In the genomic region with DNA sequence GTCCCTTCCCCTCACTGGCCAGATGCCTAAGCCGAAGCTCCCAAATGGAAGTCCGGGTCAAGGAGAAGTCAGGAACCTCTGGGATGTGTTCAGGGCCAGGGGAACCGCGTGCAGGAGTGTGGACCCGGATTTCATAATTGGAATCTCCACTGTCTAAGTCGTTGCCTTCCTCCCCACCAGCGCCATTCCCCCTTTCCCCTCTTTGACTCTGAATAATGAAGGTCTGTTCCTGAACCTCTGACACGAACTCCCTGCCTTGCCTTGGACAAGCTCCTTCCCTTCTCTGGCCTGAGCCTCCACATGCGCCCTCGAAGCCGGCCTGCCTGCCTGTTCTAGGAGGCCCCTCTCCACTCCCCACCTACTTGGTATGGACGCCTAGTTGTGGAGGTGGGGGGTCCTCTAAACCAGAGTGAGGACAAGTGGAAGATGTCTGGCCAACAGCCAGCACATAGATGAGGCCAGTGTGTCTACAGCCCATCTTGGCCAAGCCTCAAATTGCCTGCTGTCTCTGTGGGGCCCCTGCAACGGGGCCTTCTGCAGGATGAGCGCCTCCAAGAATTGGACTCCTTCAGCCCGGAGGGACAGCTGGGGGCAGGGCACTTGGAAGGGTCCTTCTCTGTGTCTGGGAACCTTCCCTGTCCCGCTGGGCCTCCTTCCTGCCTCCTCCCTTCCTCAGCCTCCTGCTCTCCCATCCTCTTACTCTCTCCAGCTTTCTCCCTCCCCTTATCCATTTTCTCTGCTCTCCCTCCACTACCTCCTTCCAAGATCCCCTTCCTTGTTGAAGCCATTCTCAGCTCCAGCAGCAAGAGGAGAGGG, we compare ENCODE assay signal across 11 cellular contexts. TPM values are rescaled to one million over a fixed set of nuclear protein-coding genes. Genes with fewer than 3 reads are reported as not detected.
A peak's percentile ranks its signal among the peaks of the same experiment; 100 is the strongest.
DNase-seq lines count a peak whose midpoint lies in the region; ATAC-seq, FAIRE-seq and TF ChIP-seq lines count a peak whose summit lies in the region.
"Had no signal": no experiment of that assay in that cellular context is flagged by ENCODE, and none has a peak within 500 bp of the region (broad histone marks: within the 10 kb centered on the region; RNA-seq: fewer than 3 reads in every experiment).

No MANE protein-coding gene starts in this region.

- dilution Hi-C loops in endothelial cell of umbilical vein (cut with MboI; ENCODE audit: extremely low pct_ligation_motif_present, low sequenced_read_pairs): no loop called here

- no peak for TF ChIP-seq POLR2A in endothelial cell of umbilical vein (IDR thresholded peaks at IDR 0.05; ENCODE audit: low read depth, low read length)

- no peak for ATAC-seq in natural killer cell
- ATAC-seq in natural killer cell treated with Interleukin-12 subunit alpha and Interleukin-12 subunit beta and Interleukin-15 and Interleukin-18, amount 100 ng/mL, for 72 hours: no peak

- DNase-seq in natural killer cell: no peak
- DNase-seq in natural killer cell treated with Interleukin-12 subunit alpha and Interleukin-12 subunit beta and Interleukin-15 and Interleukin-18, amount 100 ng/mL, for 72 hours (ENCODE audit: low spot score): no peak
- no peak for DNase-seq in endothelial cell of umbilical vein (ENCODE audit: low read depth, low spot score)
- DNase-seq in neural crest cell (ENCODE audit: low read depth, low spot score): no peak
- DNase-seq in RKO (ENCODE audit: low spot score): no peak
- no peak for DNase-seq in activated effector memory CD4-positive, alpha-beta T cell treated with anti-CD3 and anti-CD28 coated beads, Interleukin-2, amount 50 U/mL, for 16 hours
- DNase-seq in COLO829 (ENCODE audit: low spot score): no peak
- DNase-seq in inferior parietal cortex (ENCODE audit: extremely low spot score): no peak
- DNase-seq: BE2C, NCI-H1092 treated with DMSO at 0.1 percent for 48 hours, small intestine had no signal

- H2AFZ ChIP-seq in endothelial cell of umbilical vein (ENCODE audit: low read depth, low read length): no peak overlapping the region

- H3K9me3 Mint-ChIP-seq in natural killer cell: no peaks in the 10 kb centered on the region
- H3K9me3 Mint-ChIP-seq in natural killer cell treated with Interleukin-12 subunit alpha and Interleukin-12 subunit beta and Interleukin-15 and Interleukin-18, amount 100 ng/mL, for 72 hours: no peaks in the 10 kb centered on the region
- H3K9me3 Mint-ChIP-seq in neural crest cell: no peaks in the 10 kb centered on the region

- peaks cover 0 to 16% of the 10 kb centered on the region in 2 donors for H3K4me1 Mint-ChIP-seq in natural killer cell
- peaks cover 0 to 6% of the 10 kb centered on the region in 2 donors for H3K4me1 Mint-ChIP-seq in natural killer cell treated with Interleukin-12 subunit alpha and Interleukin-12 subunit beta and Interleukin-15 and Interleukin-18, amount 100 ng/mL, for 72 hours (ENCODE audit: low read depth in 2 of 2)
- peaks cover 59% of the 10 kb centered on the region for H3K4me1 Mint-ChIP-seq in neural crest cell

- peak overlapping the region in 1 of 3 experiments; percentile 66 for H3K4me3 ChIP-seq in endothelial cell of umbilical vein (replicated peaks in 1 of 3; ENCODE audit: insufficient read depth in 1 of 3, low read depth in 1 of 3, low read length in 3 of 3)

- peaks cover 41 to 61% of the 10 kb centered on the region in 2 donors for H3K27me3 Mint-ChIP-seq in natural killer cell (ENCODE audit: low read depth in 2 of 2)
- peaks cover 35 to 59% of the 10 kb centered on the region in 2 donors for H3K27me3 Mint-ChIP-seq in natural killer cell treated with Interleukin-12 subunit alpha and Interleukin-12 subunit beta and Interleukin-15 and Interleukin-18, amount 100 ng/mL, for 72 hours
- H3K27me3 Mint-ChIP-seq in neural crest cell (ENCODE audit: low read depth): peaks cover 42% of the 10 kb centered on the region

- H3K4me2 ChIP-seq in endothelial cell of umbilical vein (ENCODE audit: insufficient read depth, low read length): no peak overlapping the region

- H3K27ac Mint-ChIP-seq in natural killer cell: no peak overlapping the region
- H3K27ac Mint-ChIP-seq in natural killer cell treated with Interleukin-12 subunit alpha and Interleukin-12 subunit beta and Interleukin-15 and Interleukin-18, amount 100 ng/mL, for 72 hours: no peak overlapping the region
- H3K27ac Mint-ChIP-seq in neural crest cell (ENCODE audit: unreplicated experiment): peak overlapping the region; percentile 50

- H3K36me3 Mint-ChIP-seq in natural killer cell: no peaks in the 10 kb centered on the region
- H3K36me3 Mint-ChIP-seq in natural killer cell treated with Interleukin-12 subunit alpha and Interleukin-12 subunit beta and Interleukin-15 and Interleukin-18, amount 100 ng/mL, for 72 hours: no peaks in the 10 kb centered on the region
- no peaks in the 10 kb centered on the region for H3K36me3 Mint-ChIP-seq in neural crest cell (ENCODE audit: low read depth)

- no peaks in the 10 kb centered on the region for H3K36me3 ChIP-seq in endothelial cell of umbilical vein (ENCODE audit: control insufficient read depth in 2 of 2, extremely low read depth in 1 of 2, insufficient read depth in 2 of 2, low read length in 2 of 2)
- H3K36me3 ChIP-seq: BE2C had no signal

- POLR2A ChIA-PET in endothelial cell of umbilical vein (lab: Charles Lee): no interaction called here

- no peak overlapping the region for H3K9ac ChIP-seq in endothelial cell of umbilical vein (replicated peaks; ENCODE audit: extremely low read depth, insufficient read depth, low read length)

- no peaks in the 10 kb centered on the region for H3K9me1 ChIP-seq in endothelial cell of umbilical vein (replicated peaks; ENCODE audit: control insufficient read depth, extremely low read depth, insufficient read depth, low read length)

- H3K79me2 ChIP-seq in endothelial cell of umbilical vein (ENCODE audit: control insufficient read depth, insufficient read depth, low read length): no peaks in the 10 kb centered on the region

- no peaks in the 10 kb centered on the region for H3K9me3 ChIP-seq in endothelial cell of umbilical vein (replicated peaks; ENCODE audit: control insufficient read depth, insufficient read depth, low read length)
- H3K9me3 ChIP-seq: BE2C had no signal

- H3K4me1 ChIP-seq in endothelial cell of umbilical vein (ENCODE audit: control insufficient read depth, extremely low read depth, insufficient read depth, low read length): peaks cover 27% of the 10 kb centered on the region

- H4K20me1 ChIP-seq in endothelial cell of umbilical vein (replicated peaks; ENCODE audit: control insufficient read depth, extremely low read depth, insufficient read depth, low read length): no peaks in the 10 kb centered on the region

- peak overlapping the region; percentile 65 for H3K4me3 Mint-ChIP-seq in natural killer cell
- no peak overlapping the region for H3K4me3 Mint-ChIP-seq in natural killer cell treated with Interleukin-12 subunit alpha and Interleukin-12 subunit beta and Interleukin-15 and Interleukin-18, amount 100 ng/mL, for 72 hours
- H3K4me3 Mint-ChIP-seq in neural crest cell: peak overlapping the region; percentile 91

- H3K27me3 ChIP-seq in endothelial cell of umbilical vein (ENCODE audit: control insufficient read depth in 2 of 2, insufficient read depth in 2 of 2, low read length in 2 of 2): no peaks in the 10 kb centered on the region

- CTCF ChIA-PET in endothelial cell of umbilical vein (lab: Charles Lee): interaction anchor here (1.4 to 2.4 kb wide), 4 partner anchors 13 to 43 kb away, joined by 3 to 7 read pairs (median 4); no protein-coding TSS in a partner anchor

- no peak overlapping the region for H3K27ac ChIP-seq in endothelial cell of umbilical vein (ENCODE audit: insufficient read depth, low read depth, low read length)

- TF ChIP-seq CTCF in natural killer cell (IDR thresholded peaks at IDR 0.05) (no peak), endothelial cell of umbilical vein (IDR thresholded peaks at IDR 0.05; ENCODE audit: extremely low read depth in 1 of 2, insufficient read depth in 1 of 2, low read depth in 1 of 2, low read length in 2 of 2) (no peak), neural crest cell (conservative IDR thresholded peaks at IDR 0.05) (no peak)

- no TSS peak for BruUV-seq in endothelial cell of umbilical vein (replicated peaks; lab: Mats Ljungman, UMichigan)

- FAIRE-seq in endothelial cell of umbilical vein (lab: Jason Lieb, UNC): peak; percentile 33
- FAIRE-seq: small intestine had no signal

- intact Hi-C loops in natural killer cell (cut with micrococcal nuclease): no loop called here
- intact Hi-C loops in endothelial cell of umbilical vein (cut with micrococcal nuclease): loop anchor here (2.0 kb wide), 1 partner anchor 15 kb away; no protein-coding TSS in a partner anchor

TF ChIP-seq in endothelial cell of umbilical vein, 7 proteins besides CTCF, POLR2A, EP300 and RAD21:
- TF ChIP-seq POLR2AphosphoS5 (IDR thresholded peaks at IDR 0.05; ENCODE audit: insufficient read depth, low read depth, low read length) (no peak), EZH2 (IDR thresholded peaks at IDR 0.05; ENCODE audit: borderline replicate concordance, low read depth, low read length, severe bottlenecking) (no peak), FOS (IDR thresholded peaks at IDR 0.05; ENCODE audit: borderline replicate concordance, insufficient read depth, low read length) (no peak), JUN (IDR thresholded peaks at IDR 0.05; ENCODE audit: borderline replicate concordance, insufficient read depth, insufficient read length, low read depth) (no peak), GATA2 (IDR thresholded peaks at IDR 0.05; ENCODE audit: insufficient read depth, insufficient read length, low read depth, low read length) (no peak), MYC (IDR thresholded peaks at IDR 0.05; ENCODE audit: low read depth, low read length) (no peak)
- TF ChIP-seq, protein P1, sequence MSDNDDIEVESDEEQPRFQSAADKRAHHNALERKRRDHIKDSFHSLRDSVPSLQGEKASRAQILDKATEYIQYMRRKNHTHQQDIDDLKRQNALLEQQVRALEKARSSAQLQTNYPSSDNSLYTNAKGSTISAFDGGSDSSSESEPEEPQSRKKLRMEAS (IDR thresholded peaks at IDR 0.05; ENCODE audit: insufficient read depth, insufficient read length): no peak

RNA-seq across cellular contexts. Expression of a gene that starts 1.5 kb away (rescaled TPM):
- total RNA-seq in natural killer cell (not detected), endothelial cell of umbilical vein (32.4 and 45.8 TPM in 2 replicates), neural crest cell (64.2 and 65.8 TPM in 2 replicates)
- total RNA-seq in natural killer cell treated with Interleukin-12 subunit alpha and Interleukin-12 subunit beta and Interleukin-15 and Interleukin-18, amount 100 ng/mL, for 72 hours: not detected
- 74.1 and 81.6 TPM in 2 replicates for polyA plus RNA-seq in endothelial cell of umbilical vein
- polyA plus RNA-seq in endothelial cell of umbilical vein (2011; cell fraction: cytosol; rRNA removed): 60.0 and 83.2 TPM in 2 replicates
- polyA plus RNA-seq in endothelial cell of umbilical vein (2011; cell fraction: nucleus; rRNA removed): 54.1 and 56.1 TPM in 2 replicates
- polyA plus RNA-seq in endothelial cell of umbilical vein (2012): 20.0 and 24.3 TPM in 2 replicates
- polyA minus RNA-seq in endothelial cell of umbilical vein: 17.4 and 25.5 TPM in 2 replicates
- not detected for polyA minus RNA-seq in endothelial cell of umbilical vein (2011; cell fraction: cytosol; rRNA and poly(A)+ RNA removed)
- polyA minus RNA-seq in endothelial cell of umbilical vein (2011; cell fraction: nucleus; rRNA and poly(A)+ RNA removed): 8.0 and 14.1 TPM in 2 replicates

Comparison
In these comparisons a context has a peak if more than half of its experiments do, and no peak if none do; other contexts are left out.
1. RNA of a gene that starts 1.5 kb away (total RNA-seq): 64.2 to 65.8 TPM in neural crest cell and 32.4 to 45.8 TPM in endothelial cell of umbilical vein; not detected in natural killer cell and not detected in natural killer cell treated with Interleukin-12 subunit alpha and Interleukin-12 subunit beta and Interleukin-15 and Interleukin-18, amount 100 ng/mL, for 72 hours; every median in the first group is over 10 times any median in the second.